Comparison of ENCODE assay signal across 15 cellular contexts in the genomic region with DNA sequence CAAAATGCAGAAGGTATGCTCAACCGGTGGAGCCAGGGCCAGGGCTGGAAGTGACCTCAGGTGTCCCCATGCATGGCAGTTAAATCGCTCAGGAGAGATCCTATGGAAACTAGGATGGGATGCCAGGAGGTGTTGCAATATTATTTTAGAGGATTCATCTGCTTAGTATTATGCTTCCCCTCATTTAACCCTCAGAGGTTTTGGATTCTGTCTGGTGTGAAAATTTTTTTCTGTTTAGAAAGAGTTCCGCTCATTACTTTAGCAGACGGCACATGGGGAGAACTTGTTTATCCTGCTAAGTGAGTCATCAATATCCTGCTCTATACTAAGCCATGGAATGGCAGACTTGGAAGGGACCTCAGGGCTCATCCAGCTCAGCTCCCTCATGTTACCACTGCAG. TPM values are rescaled to one million over a fixed set of nuclear protein-coding genes. Genes with fewer than 3 reads are reported as not detected.
DNase-seq lines count a peak whose midpoint lies in the region; ATAC-seq and TF ChIP-seq lines count a peak whose summit lies in the region.
"Had no signal": no experiment of that assay in that cellular context is flagged by ENCODE, and none has a peak within 500 bp of the region (broad histone marks: within the 10 kb centered on the region; RNA-seq: fewer than 3 reads in every experiment).

No MANE protein-coding gene starts in this region.

- no TSS peak for BruUV-seq in MCF 10A (replicated peaks; lab: Mats Ljungman, UMichigan)

- CTCF ChIA-PET in MCF 10A (lab: Yijun Ruan, JAX): interaction anchor here (0.6 to 1.0 kb wide), 2 partner anchors 169 to 247 kb away, joined by 3 to 4 read pairs; no protein-coding TSS in a partner anchor

- H3K27ac ChIP-seq in breast epithelium: peak overlapping the region in 1 of 2 donors; percentile 56
- H3K27ac ChIP-seq: upper lobe of left lung had no signal

- ATAC-seq in left ventricle myocardium superior: peak; percentile 63
- ATAC-seq: activated CD8-positive, alpha-beta T cell treated with anti-CD3 and anti-CD28 coated beads for 36 hours; left colon had no signal

- in situ Hi-C loops in astrocyte of the spinal cord (cut with HindIII; ENCODE audit: low sequenced_read_pairs): no loop called here

- no peaks in the 10 kb centered on the region for H3K4me1 ChIP-seq in breast epithelium
- H3K4me1 ChIP-seq: upper lobe of left lung had no signal

- H3K4me3 Mint-ChIP-seq in MCF 10A (ENCODE audit: unreplicated experiment) (no peak overlapping the region), type B pancreatic cell (no peak overlapping the region)
- H3K4me3 Mint-ChIP-seq: activated CD8-positive, alpha-beta T cell treated with anti-CD3 and anti-CD28 coated beads for 36 hours; activated naive CD8-positive, alpha-beta T cell treated with anti-CD3 and anti-CD28 coated beads for 36 hours had no signal

- H3K4me3 ChIP-seq in breast epithelium: no peak overlapping the region
- H3K4me3 ChIP-seq in astrocyte of the spinal cord (ENCODE audit: low read depth, low read length): no peak overlapping the region
- H3K4me3 ChIP-seq: upper lobe of left lung had no signal

- TF ChIP-seq CTCF in MCF 10A (IDR thresholded peaks at IDR 0.05; ENCODE audit: unreplicated experiment) (no peak), breast epithelium (IDR thresholded peaks at IDR 0.05) (no peak), astrocyte of the spinal cord (IDR thresholded peaks at IDR 0.05; ENCODE audit: low read depth, low read length) (no peak), type B pancreatic cell (conservative IDR thresholded peaks at IDR 0.05) (no peak)

- intact Hi-C loops in MCF 10A (cut with micrococcal nuclease): no loop called here
- intact Hi-C loops in breast epithelium (cut with DNase I; ENCODE audit: low total_unique reads): no loop called here
- intact Hi-C loops in left ventricle myocardium superior (cut with micrococcal nuclease): no loop called here

- H3K27ac Mint-ChIP-seq in MCF 10A (ENCODE audit: low read depth, unreplicated experiment): no peak overlapping the region
- H3K27ac Mint-ChIP-seq in type B pancreatic cell: peak overlapping the region; percentile 30
- H3K27ac Mint-ChIP-seq: activated CD8-positive, alpha-beta T cell treated with anti-CD3 and anti-CD28 coated beads for 36 hours; activated naive CD8-positive, alpha-beta T cell treated with anti-CD3 and anti-CD28 coated beads for 36 hours had no signal

- no peaks in the 10 kb centered on the region for H3K27me3 Mint-ChIP-seq in MCF 10A (ENCODE audit: insufficient read depth, unreplicated experiment)
- H3K27me3 Mint-ChIP-seq in type B pancreatic cell: no peaks in the 10 kb centered on the region
- H3K27me3 Mint-ChIP-seq: activated naive CD8-positive, alpha-beta T cell treated with anti-CD3 and anti-CD28 coated beads for 36 hours had no signal

- H3K36me3 Mint-ChIP-seq in MCF 10A (ENCODE audit: insufficient read depth, unreplicated experiment): no peaks in the 10 kb centered on the region
- H3K36me3 Mint-ChIP-seq in type B pancreatic cell: no peaks in the 10 kb centered on the region
- H3K36me3 Mint-ChIP-seq: activated naive CD8-positive, alpha-beta T cell treated with anti-CD3 and anti-CD28 coated beads for 36 hours had no signal

- no peak for TF ChIP-seq POLR2A in breast epithelium (IDR thresholded peaks at IDR 0.05)

- no peaks in the 10 kb centered on the region for H3K36me3 ChIP-seq in breast epithelium
- H3K36me3 ChIP-seq: upper lobe of left lung had no signal

- no peaks in the 10 kb centered on the region for H3K9me3 ChIP-seq in breast epithelium

- no peaks in the 10 kb centered on the region for H3K27me3 ChIP-seq in breast epithelium
- H3K27me3 ChIP-seq: upper lobe of left lung had no signal

- H3K4me1 Mint-ChIP-seq in MCF 10A (ENCODE audit: insufficient read depth, unreplicated experiment) (peaks cover 7% of the 10 kb centered on the region), type B pancreatic cell (ENCODE audit: unreplicated experiment) (peaks cover 22% of the 10 kb centered on the region)

- H3K9me3 Mint-ChIP-seq in MCF 10A (ENCODE audit: unreplicated experiment) (no peaks in the 10 kb centered on the region), type B pancreatic cell (peaks cover under 1% of the 10 kb centered on the region)
- H3K9me3 Mint-ChIP-seq: activated naive CD8-positive, alpha-beta T cell treated with anti-CD3 and anti-CD28 coated beads for 36 hours had no signal

- POLR2A ChIA-PET in MCF 10A (lab: Yijun Ruan, JAX): no interaction called here

- peak; percentile 85 for DNase-seq in MCF 10A (ENCODE audit: unreplicated experiment)
- no peak for DNase-seq in breast epithelium (ENCODE audit: low spot score in 2 of 2)
- DNase-seq in astrocyte of the spinal cord (ENCODE audit: low read depth, low spot score): peak; percentile 94
- no peak for DNase-seq in left ventricle myocardium superior
- DNase-seq in type B pancreatic cell (ENCODE audit: extremely low spot score, unreplicated experiment): no peak
- DNase-seq in LoVo (ENCODE audit: low spot score): no peak
- DNase-seq in NCI-H2081 treated with DMSO at 0.1 percent for 48 hours (lab: John Stamatoyannopoulos, UW): no peak
- no peak for DNase-seq in OCI-M1 (lab: John Stamatoyannopoulos, UW)
- DNase-seq: 8988T; activated CD8-positive, alpha-beta T cell treated with anti-CD3 and anti-CD28 coated beads for 36 hours; activated naive CD8-positive, alpha-beta T cell treated with anti-CD3 and anti-CD28 coated beads for 36 hours; left colon; NCI-H748 treated with DMSO at 0.1 percent for 48 hours; occipital lobe; upper lobe of left lung had no signal

RNA-seq across cellular contexts. Expression of a gene that starts 42.5 kb away (rescaled TPM):
- total RNA-seq in MCF 10A (2022): 12.9 and 14.3 TPM in 2 replicates
- 10 to 100 TPM; 17.6 to 62.9 (median 49.6) TPM for total RNA-seq in breast epithelium
- 29.4 TPM for total RNA-seq in left ventricle myocardium superior
- total RNA-seq in type B pancreatic cell (ENCODE audit: low replicate concordance): 40.1 and 90.9 TPM in 2 replicates

Comparison
In these comparisons a context has a peak if more than half of its experiments do, and no peak if none do; other contexts are left out.
1. DNase-seq: peak in MCF 10A (single experiment) and astrocyte of the spinal cord (single experiment); none in breast epithelium (0 of 2), left ventricle myocardium superior (single experiment), type B pancreatic cell (single experiment), LoVo (single experiment), NCI-H2081 treated with DMSO at 0.1 percent for 48 hours (single experiment) and OCI-M1 (single experiment).